Comparison of ENCODE assay signal across 8 cellular contexts in the genomic region with DNA sequence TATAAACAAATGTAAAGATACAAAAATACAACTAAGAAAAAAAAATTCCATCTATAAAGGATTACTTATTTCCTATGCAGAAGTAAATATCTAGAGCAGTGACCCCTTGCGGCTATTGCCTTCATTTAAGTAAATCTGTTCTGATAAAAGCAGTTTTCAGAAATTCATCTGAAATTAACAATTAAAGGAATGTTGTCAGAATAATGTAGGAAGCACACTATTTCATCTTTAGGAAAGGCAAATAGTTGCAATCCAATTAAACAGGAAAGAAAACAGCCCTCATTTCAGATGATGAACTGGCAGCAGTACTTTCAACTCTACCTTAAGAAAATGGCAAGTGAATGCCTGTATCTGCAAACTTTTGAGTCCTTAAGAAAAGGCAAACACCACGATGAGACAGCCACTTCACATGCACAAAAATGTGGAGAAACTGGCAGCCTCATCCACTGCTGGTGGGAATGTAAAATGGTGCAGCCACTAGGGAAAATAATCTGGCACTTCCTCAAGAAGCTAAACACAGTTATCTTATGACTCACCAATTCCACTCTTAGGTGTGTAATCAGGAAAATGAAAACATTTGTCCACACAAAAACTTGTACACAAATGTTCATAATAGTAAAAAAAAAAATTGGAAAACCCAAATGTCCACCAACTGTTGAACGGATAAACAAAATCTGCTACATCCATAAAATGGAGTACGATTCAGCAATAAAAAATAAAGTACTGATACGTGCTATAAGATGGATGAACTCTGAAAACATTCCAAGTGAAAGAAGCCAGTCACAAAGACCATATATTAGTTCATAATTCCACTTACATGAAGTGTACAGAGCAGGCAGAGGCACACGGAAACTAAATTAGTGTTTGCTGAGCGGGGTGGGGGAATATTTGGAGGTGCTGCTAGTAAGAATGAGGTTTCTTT. TPM values are rescaled to one million over a fixed set of nuclear protein-coding genes. Genes with fewer than 3 reads are reported as not detected.
DNase-seq lines count a peak whose midpoint lies in the region; ATAC-seq and TF ChIP-seq lines count a peak whose summit lies in the region.

No MANE protein-coding gene starts in this region.

- DNase-seq in DND-41 (no peak), ascending aorta (ENCODE audit: low spot score in 2 of 2) (peak in 1 of 2 donors; percentile 73), kidney tubule cell (ENCODE audit: low spot score) (peak; percentile 76), transverse colon (no peak)
- no peak for DNase-seq in activated T-cell treated with anti-CD3 and anti-CD28 coated beads, Interleukin-2, amount 50 U/mL, for 48 hours

- H4K20me1 ChIP-seq in DND-41 (ENCODE audit: insufficient read depth, low read length): peaks cover 18% of the 10 kb centered on the region; the same call in 1 of the 2 replicates

- H3K27ac ChIP-seq in DND-41 (ENCODE audit: low read length) (peak overlapping the region; percentile 93), HUES48 (ENCODE audit: low read depth, low read length) (no peak overlapping the region), ascending aorta (peak overlapping the region; percentile 98), transverse colon (peak overlapping the region; percentile 95 to 99 (median 98))

- intact Hi-C loops in ascending aorta (cut with DNase I): loop anchor here (10.0 kb wide), 1 partner anchor 586 kb away; the partner anchor contains the start of gene ABRAXAS1
- intact Hi-C loops in transverse colon (cut with DNase I; ENCODE audit: low total_unique reads): loop anchor here (10.0 kb wide), 1 partner anchor 136 kb away; the partner anchor contains the start of gene COPS4

- WGBS in transverse colon (ENCODE audit: low coverage in 1 of 2), 2 donors: 16 to 26% methylated on average over 7 of the region's 7 CpGs

- no peaks in the 10 kb centered on the region for H3K27me3 ChIP-seq in DND-41 (ENCODE audit: insufficient read depth, low read length, poor library complexity)
- no peaks in the 10 kb centered on the region for H3K27me3 ChIP-seq in HUES48 (ENCODE audit: control insufficient read depth, insufficient read depth, low read length)
- no peaks in the 10 kb centered on the region for H3K27me3 ChIP-seq in ascending aorta
- H3K27me3 ChIP-seq in transverse colon: no peaks in the 10 kb centered on the region

- H3K4me3 ChIP-seq in DND-41 (ENCODE audit: low read depth in 1 of 2, low read length in 2 of 2) (peak overlapping the region; percentile 62 to 87), HUES48 (ENCODE audit: low read depth, low read length) (peak overlapping the region; percentile 100), ascending aorta (peak overlapping the region; percentile 69 to 78), transverse colon (peak overlapping the region in 3 of 4 donors; percentile 57 to 82 (median 66))

- H3K9me3 ChIP-seq in DND-41 (ENCODE audit: insufficient read depth, low read length, severe bottlenecking) (no peaks in the 10 kb centered on the region), HUES48 (ENCODE audit: control insufficient read depth, insufficient read depth, low read length) (no peaks in the 10 kb centered on the region), ascending aorta (no peaks in the 10 kb centered on the region), transverse colon (no peaks in the 10 kb centered on the region)

- peak overlapping the region; percentile 66 for H3K9ac ChIP-seq in DND-41 (ENCODE audit: low read depth, low read length)
- H3K9ac ChIP-seq in HUES48 (ENCODE audit: low read depth, low read length): peak overlapping the region; percentile 83

- peaks cover 56% of the 10 kb centered on the region for H3K4me1 ChIP-seq in DND-41 (ENCODE audit: insufficient read depth, low read length)
- peaks cover 6% of the 10 kb centered on the region; the same call in 1 of the 2 replicates for H3K4me1 ChIP-seq in HUES48 (ENCODE audit: control insufficient read depth, insufficient read depth, low read length)
- peaks cover 0 to 20% of the 10 kb centered on the region in 2 donors for H3K4me1 ChIP-seq in ascending aorta
- peaks cover 15 to 30% (median 22%) of the 10 kb centered on the region in 4 donors for H3K4me1 ChIP-seq in transverse colon

- no peak for ATAC-seq in DND-41 (ENCODE audit: insufficient read depth, low read depth)
- no peak for ATAC-seq in HG02642 (IDR thresholded peaks at IDR 0.05; ENCODE audit: poor library complexity, unreplicated experiment)
- ATAC-seq in GM18520 (IDR thresholded peaks at IDR 0.05; ENCODE audit: unreplicated experiment): no peak

- H2AFZ ChIP-seq in DND-41 (ENCODE audit: low read depth, low read length): no peak overlapping the region

- peaks cover 86% of the 10 kb centered on the region for H3K79me2 ChIP-seq in DND-41 (ENCODE audit: insufficient read depth, low read length)

- peak; percentile 60 for TF ChIP-seq CTCF in DND-41 (IDR thresholded peaks at IDR 0.05; ENCODE audit: borderline replicate concordance, extremely low read depth, low read length, poor library complexity, severe bottlenecking)
- peak in 1 of 3 experiments; percentile 37 for TF ChIP-seq CTCF in ascending aorta (IDR thresholded peaks at IDR 0.05)
- TF ChIP-seq CTCF in transverse colon (IDR thresholded peaks at IDR 0.05): peak; percentile 25 to 47 (median 40)

- TF ChIP-seq EP300 in transverse colon (IDR thresholded peaks at IDR 0.05; ENCODE audit: low read depth): no peak

- in situ Hi-C loops in transverse colon (cut with MboI; ENCODE audit: low pct_ligation_motif_present in 1 of 4, low pct_unique_long_range_greater_than_20kb in 1 of 4, low sequenced_read_pairs in 3 of 4): loop anchor here in 3 of 4 donors (10.0 to 25.0 kb wide), 3 partner anchors 116 to 389 kb away; partner anchors contain the start of genes COQ2 (in 2 of the 3), COPS4 (in 1 of the 3) and LIN54 (in 1 of the 3)

- no peak for TF ChIP-seq POLR2A in transverse colon (IDR thresholded peaks at IDR 0.05)

- H3K4me2 ChIP-seq in DND-41 (ENCODE audit: insufficient read depth, low read length): peak overlapping the region; percentile 82

- peaks cover 45% of the 10 kb centered on the region for H3K36me3 ChIP-seq in DND-41 (ENCODE audit: insufficient read depth, low read length)
- H3K36me3 ChIP-seq in HUES48 (ENCODE audit: control insufficient read depth, insufficient read depth, low read length): peaks cover 54% of the 10 kb centered on the region
- H3K36me3 ChIP-seq in ascending aorta: peaks cover 0 to 28% of the 10 kb centered on the region in 2 donors
- peaks cover 0 to 28% (median 3%) of the 10 kb centered on the region in 4 donors for H3K36me3 ChIP-seq in transverse colon

RNA-seq across cellular contexts. Expression of gene THAP9, which starts 2.0 kb away (rescaled TPM):
- total RNA-seq in ascending aorta: 0.32 TPM
- total RNA-seq in transverse colon: 1 to 10 TPM; 3.7 to 7.3 (median 5.6) TPM

RNA-seq across cellular contexts. Expression of gene SEC31A, which starts 7.6 kb away (rescaled TPM):
- total RNA-seq in ascending aorta (100 TPM), transverse colon (100 to 1,000 TPM; 144 to 214 (median 163) TPM)
